8 cellular contexts compared by ENCODE assay signal in genomic region chr21:6374926-6375325, GRCh38.
DNase-seq lines count a peak whose midpoint lies in the region; ATAC-seq and TF ChIP-seq lines count a peak whose summit lies in the region.
"Not testable (repeated sequence)": the region's sequence is repeated elsewhere in the genome, so short reads cannot be mapped to it uniquely, and the experiment has no call there.

No MANE protein-coding gene starts in this region.

- H3K4me1 Mint-ChIP-seq in CD14-positive monocyte; activated CD8-positive, alpha-beta T cell treated with anti-CD3 and anti-CD28 coated beads, Interleukin-2, amount 10 ng/mL, durations not matched to agents 7 days and 5 days (ENCODE audit: low read depth); neural progenitor cell: not testable (repeated sequence)

- not testable (repeated sequence) for H3K27ac Mint-ChIP-seq in CD14-positive monocyte; activated CD8-positive, alpha-beta T cell treated with anti-CD3 and anti-CD28 coated beads, Interleukin-2, amount 10 ng/mL, durations not matched to agents 7 days and 5 days; neural progenitor cell

- H3K27me3 ChIP-seq in Peyer's patch, neural progenitor cell, stomach: not testable (repeated sequence)

- H3K27ac ChIP-seq in Peyer's patch, neural progenitor cell, stomach: not testable (repeated sequence)

- POLR2A ChIA-PET in activated CD8-positive, alpha-beta T cell treated with anti-CD3 and anti-CD28 coated beads, Interleukin-2, amount 10 ng/mL, durations not matched to agents 7 days and 5 days (lab: Charles Lee), result not testable (repeated sequence)

- DNase-seq in CD14-positive monocyte (ENCODE audit: low spot score) (peak; percentile 30), Peyer's patch (peak; percentile 9 to 44 (median 28)), astrocyte of the hippocampus (ENCODE audit: low read depth, low spot score) (peak; percentile 1), fibroblast of gingiva (ENCODE audit: low read depth) (peak; percentile 4), kidney tubule cell (ENCODE audit: low spot score) (peak; percentile 0), neural progenitor cell (ENCODE audit: low spot score) (peak; percentile 1), stomach (peak; percentile 24)
- DNase-seq in activated CD8-positive, alpha-beta T cell treated with anti-CD3 and anti-CD28 coated beads, Interleukin-2, amount 10 ng/mL, durations not matched to agents 7 days and 5 days, result peak; percentile 25

- intact Hi-C loops in CD14-positive monocyte (cut with micrococcal nuclease); stomach (cut with DNase I; ENCODE audit: low total_unique reads): not testable (repeated sequence)

- not testable (repeated sequence) for TF ChIP-seq EP300 in stomach (IDR thresholded peaks at IDR 0.05)

- TF ChIP-seq POLR2A in Peyer's patch (IDR thresholded peaks at IDR 0.05); stomach (IDR thresholded peaks at IDR 0.05): not testable (repeated sequence)

- TF ChIP-seq CTCF in CD14-positive monocyte (IDR thresholded peaks at IDR 0.05); Peyer's patch (IDR thresholded peaks at IDR 0.05); neural progenitor cell (IDR thresholded peaks at IDR 0.05); stomach (IDR thresholded peaks at IDR 0.05): not testable (repeated sequence)

- ATAC-seq in activated CD8-positive, alpha-beta T cell treated with anti-CD3 and anti-CD28 coated beads, Interleukin-2, amount 10 ng/mL, durations not matched to agents 7 days and 5 days, result not testable (repeated sequence)

- not testable (repeated sequence) for H3K4me3 ChIP-seq in Peyer's patch, neural progenitor cell, stomach

- not testable (repeated sequence) for H2AFZ ChIP-seq in neural progenitor cell (replicated peaks)

- not testable (repeated sequence) for H3K4me2 ChIP-seq in neural progenitor cell

- H3K4me3 Mint-ChIP-seq in CD14-positive monocyte; activated CD8-positive, alpha-beta T cell treated with anti-CD3 and anti-CD28 coated beads, Interleukin-2, amount 10 ng/mL, durations not matched to agents 7 days and 5 days; neural progenitor cell: not testable (repeated sequence)

- H4K20me1 ChIP-seq in neural progenitor cell (ENCODE audit: low read depth), result not testable (repeated sequence)

- not testable (repeated sequence) for H3K9ac ChIP-seq in neural progenitor cell

- CTCF ChIA-PET in activated CD8-positive, alpha-beta T cell treated with anti-CD3 and anti-CD28 coated beads, Interleukin-2, amount 10 ng/mL, durations not matched to agents 7 days and 5 days (lab: Charles Lee), result interaction anchor here (1.4 to 3.9 kb wide), 2 partner anchors 11 to 15 kb away, joined by 6 to 51 read pairs; no protein-coding TSS in a partner anchor

- H3K9me3 Mint-ChIP-seq in CD14-positive monocyte; activated CD8-positive, alpha-beta T cell treated with anti-CD3 and anti-CD28 coated beads, Interleukin-2, amount 10 ng/mL, durations not matched to agents 7 days and 5 days (ENCODE audit: insufficient read depth); neural progenitor cell: not testable (repeated sequence)

- H3K9me3 ChIP-seq in Peyer's patch; neural progenitor cell (ENCODE audit: low read depth); stomach: not testable (repeated sequence)

- not testable (repeated sequence) for H3K36me3 ChIP-seq in Peyer's patch, neural progenitor cell, stomach

- not testable (repeated sequence) for H3F3A ChIP-seq in neural progenitor cell (ENCODE audit: low read depth)

- H3K36me3 Mint-ChIP-seq in CD14-positive monocyte; activated CD8-positive, alpha-beta T cell treated with anti-CD3 and anti-CD28 coated beads, Interleukin-2, amount 10 ng/mL, durations not matched to agents 7 days and 5 days (ENCODE audit: low read depth); neural progenitor cell: not testable (repeated sequence)

- not testable (repeated sequence) for H3K4me1 ChIP-seq in Peyer's patch, neural progenitor cell, stomach

- H3K27me3 Mint-ChIP-seq in CD14-positive monocyte (ENCODE audit: low read depth in 3 of 3); activated CD8-positive, alpha-beta T cell treated with anti-CD3 and anti-CD28 coated beads, Interleukin-2, amount 10 ng/mL, durations not matched to agents 7 days and 5 days (ENCODE audit: low read depth); neural progenitor cell (ENCODE audit: insufficient read depth, low read depth): not testable (repeated sequence)

- not testable (repeated sequence) for H3K79me2 ChIP-seq in neural progenitor cell (ENCODE audit: low read depth)

- 73 to 83% (median 81%) methylated on average over 4 of the region's 4 CpGs for WGBS in stomach, 5 donors
